8 cellular contexts compared by ENCODE assay signal in genomic region chr2:187547353-187547979, GRCh38. TPM values are rescaled to one million over a fixed set of nuclear protein-coding genes. Genes with fewer than 3 reads are reported as not detected.
DNase-seq lines count a peak whose midpoint lies in the region; ATAC-seq, FAIRE-seq and TF ChIP-seq lines count a peak whose summit lies in the region.

No MANE protein-coding gene starts in this region.

- H3K9me3 ChIP-seq in mucosa of descending colon, result no peaks in the 10 kb centered on the region

- DNase-seq in BJ (ENCODE audit: low read depth) (peak; percentile 83), NB4 (ENCODE audit: low read depth) (peak; percentile 68), coronary artery (ENCODE audit: low spot score) (peak; percentile 72), mucosa of descending colon (peak in 1 of 3 donors; percentile 27), HuH-7 (ENCODE audit: low spot score) (no peak), frontal cortex (ENCODE audit: low spot score in 2 of 2) (no peak), NCI-H2227 treated with DMSO at 0.1 percent for 48 hours (lab: John Stamatoyannopoulos, UW) (no peak)

- H3K36me3 ChIP-seq in BJ (ENCODE audit: control insufficient read depth, insufficient read depth, low read length) (no peaks in the 10 kb centered on the region), mucosa of descending colon (ENCODE audit: low read depth) (no peaks in the 10 kb centered on the region)

- intact Hi-C loops in mucosa of descending colon (cut with DNase I, micrococcal nuclease), result no loop called here

- POLR2A ChIA-PET in BJ (lab: Charles Lee), result interaction anchor here (0.6 kb wide), 1 partner anchor 18 kb away, joined by 4 read pairs; no protein-coding TSS in a partner anchor

- CTCF ChIA-PET in BJ (lab: Yijun Ruan, JAX), result interaction anchor here (1.0 kb wide), 2 partner anchors 13 to 19 kb away, joined by 3 to 5 read pairs; no protein-coding TSS in a partner anchor

- no peak for TF ChIP-seq POLR2A in NB4 (IDR thresholded peaks at IDR 0.05; ENCODE audit: extremely low read depth, insufficient read length)

- no peak for FAIRE-seq in frontal cortex (lab: Jason Lieb, UNC)

- H3K4me3 ChIP-seq in BJ (ENCODE audit: low read depth, low read length), result no peak overlapping the region
- H3K4me3 ChIP-seq in NB4 (ENCODE audit: low read depth, low read length), result no peak overlapping the region
- no peak overlapping the region for H3K4me3 ChIP-seq in coronary artery
- H3K4me3 ChIP-seq in mucosa of descending colon, result no peak overlapping the region

- ATAC-seq in mucosa of descending colon (peak; percentile 71), HG02981 (IDR thresholded peaks at IDR 0.05; ENCODE audit: unreplicated experiment) (no peak)

- no peaks in the 10 kb centered on the region for H3K27me3 ChIP-seq in BJ (ENCODE audit: control insufficient read depth, insufficient read depth, low read length)

- TF ChIP-seq CTCF in BJ (IDR thresholded peaks at IDR 0.05; ENCODE audit: insufficient read depth, low read depth, low read length) (no peak), NB4 (IDR thresholded peaks at IDR 0.05; ENCODE audit: low read depth, low read length) (no peak), coronary artery (IDR thresholded peaks at IDR 0.05) (no peak), mucosa of descending colon (IDR thresholded peaks at IDR 0.05) (no peak)

- H3K27ac ChIP-seq in coronary artery, result peak overlapping the region; percentile 10 to 70

- peaks cover 7% of the 10 kb centered on the region for H3K4me1 ChIP-seq in mucosa of descending colon (ENCODE audit: low read depth)

RNA-seq across cellular contexts. Expression of gene TFPI, which starts 6.8 kb away (rescaled TPM):
- polyA plus RNA-seq in BJ (2011; rRNA removed), result 10.9 and 28.2 TPM in 2 replicates
- 9.1 and 13.2 TPM in 2 replicates for polyA minus RNA-seq in BJ (2011; rRNA and poly(A)+ RNA removed)
- total RNA-seq in mucosa of descending colon (10 to 100 TPM; 16.3 to 46.7 (median 31.5) TPM), frontal cortex (27.7 TPM)

Comparison
In these comparisons a context has a peak if more than half of its experiments do, and no peak if none do; other contexts are left out.
1. DNase-seq: peak in BJ (single experiment), NB4 (single experiment) and coronary artery (single experiment); none in HuH-7 (single experiment), frontal cortex (0 of 2) and NCI-H2227 treated with DMSO at 0.1 percent for 48 hours (single experiment).